Comparison of ENCODE assay signal across 1 cellular context in the genomic region with DNA sequence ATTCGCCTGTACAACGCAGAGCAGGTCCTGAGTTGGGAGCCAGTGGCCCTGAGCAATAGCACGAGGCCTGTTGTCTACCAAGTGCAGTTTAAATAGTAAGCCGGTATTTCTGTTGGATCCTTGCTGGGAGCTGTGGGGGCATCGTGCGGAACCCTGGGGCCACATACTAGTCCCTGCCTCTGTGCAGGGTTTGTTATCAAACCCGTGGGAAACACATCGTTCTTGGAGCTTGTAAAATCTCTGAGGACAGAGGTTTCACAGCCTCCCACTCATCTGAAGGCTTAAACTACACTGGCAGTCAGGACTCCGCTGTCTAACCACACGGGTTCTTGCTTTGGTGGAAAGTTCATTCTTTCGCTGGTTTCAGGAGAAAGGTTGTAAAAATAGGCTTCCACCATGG.
TF ChIP-seq lines count a peak whose summit lies in the region.

No MANE protein-coding gene starts in this region.

TF ChIP-seq in HepG2, 621 proteins besides CTCF, POLR2A, EP300 and RAD21:
- TF ChIP-seq, protein P1, sequence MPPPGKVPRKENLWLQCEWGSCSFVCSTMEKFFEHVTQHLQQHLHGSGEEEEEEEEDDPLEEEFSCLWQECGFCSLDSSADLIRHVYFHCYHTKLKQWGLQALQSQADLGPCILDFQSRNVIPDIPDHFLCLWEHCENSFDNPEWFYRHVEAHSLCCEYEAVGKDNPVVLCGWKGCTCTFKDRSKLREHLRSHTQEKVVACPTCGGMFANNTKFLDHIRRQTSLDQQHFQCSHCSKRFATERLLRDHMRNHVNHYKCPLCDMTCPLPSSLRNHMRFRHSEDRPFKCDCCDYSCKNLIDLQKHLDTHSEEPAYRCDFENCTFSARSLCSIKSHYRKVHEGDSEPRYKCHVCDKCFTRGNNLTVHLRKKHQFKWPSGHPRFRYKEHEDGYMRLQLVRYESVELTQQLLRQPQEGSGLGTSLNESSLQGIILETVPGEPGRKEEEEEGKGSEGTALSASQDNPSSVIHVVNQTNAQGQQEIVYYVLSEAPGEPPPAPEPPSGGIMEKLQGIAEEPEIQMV (CRISPR knock-in tag; IDR thresholded peaks at IDR 0.05; ENCODE audit: low read depth): no peak
- TF ChIP-seq PAF1 (CRISPR knock-in tag; IDR thresholded peaks at IDR 0.05): no peak
- no peak for TF ChIP-seq SRF (IDR thresholded peaks at IDR 0.05; ENCODE audit: low read depth, low read length)
- no peak for TF ChIP-seq ZNF431 (CRISPR knock-in tag; IDR thresholded peaks at IDR 0.05; ENCODE audit: borderline replicate concordance, low read depth)
- TF ChIP-seq, protein P2, sequence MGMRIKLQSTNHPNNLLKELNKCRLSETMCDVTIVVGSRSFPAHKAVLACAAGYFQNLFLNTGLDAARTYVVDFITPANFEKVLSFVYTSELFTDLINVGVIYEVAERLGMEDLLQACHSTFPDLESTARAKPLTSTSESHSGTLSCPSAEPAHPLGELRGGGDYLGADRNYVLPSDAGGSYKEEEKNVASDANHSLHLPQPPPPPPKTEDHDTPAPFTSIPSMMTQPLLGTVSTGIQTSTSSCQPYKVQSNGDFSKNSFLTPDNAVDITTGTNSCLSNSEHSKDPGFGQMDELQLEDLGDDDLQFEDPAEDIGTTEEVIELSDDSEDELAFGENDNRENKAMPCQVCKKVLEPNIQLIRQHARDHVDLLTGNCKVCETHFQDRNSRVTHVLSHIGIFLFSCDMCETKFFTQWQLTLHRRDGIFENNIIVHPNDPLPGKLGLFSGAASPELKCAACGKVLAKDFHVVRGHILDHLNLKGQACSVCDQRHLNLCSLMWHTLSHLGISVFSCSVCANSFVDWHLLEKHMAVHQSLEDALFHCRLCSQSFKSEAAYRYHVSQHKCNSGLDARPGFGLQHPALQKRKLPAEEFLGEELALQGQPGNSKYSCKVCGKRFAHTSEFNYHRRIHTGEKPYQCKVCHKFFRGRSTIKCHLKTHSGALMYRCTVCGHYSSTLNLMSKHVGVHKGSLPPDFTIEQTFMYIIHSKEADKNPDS (CRISPR knock-in tag; IDR thresholded peaks at IDR 0.05): no peak
